24 cellular contexts compared by ENCODE assay signal in genomic region chr6:135093578-135093977, GRCh38. TPM values are rescaled to one million over a fixed set of nuclear protein-coding genes. Genes with fewer than 3 reads are reported as not detected.
DNase-seq lines count a peak whose midpoint lies in the region; ATAC-seq and TF ChIP-seq lines count a peak whose summit lies in the region.
"Had no signal": no experiment of that assay in that cellular context is flagged by ENCODE, and none has a peak within 500 bp of the region (broad histone marks: within the 10 kb centered on the region; RNA-seq: fewer than 3 reads in every experiment).

No MANE protein-coding gene starts in this region.

- no peak overlapping the region for H3K4me3 ChIP-seq in CD8-positive, alpha-beta T cell (ENCODE audit: low read depth, low read length)
- H3K4me3 ChIP-seq: GM23338, left lung, right lobe of liver had no signal

- no peak for TF ChIP-seq CTCF in CD8-positive, alpha-beta T cell (IDR thresholded peaks at IDR 0.05)

- no peaks in the 10 kb centered on the region for H3K9me3 ChIP-seq in CD8-positive, alpha-beta T cell (ENCODE audit: low read length)
- H3K9me3 ChIP-seq: left lung, neutrophil, right lobe of liver had no signal

- H3K36me3 Mint-ChIP-seq in T-helper 1 cell treated with Interleukin-12 subunit alpha and Interleukin-12 subunit beta and Interleukin-4 antibody, amounts not matched to agents 30 μg/mL and 1 μg/mL, for 36 hours (ENCODE audit: low read depth) = peaks cover 10% of the 10 kb centered on the region
- no peaks in the 10 kb centered on the region for H3K36me3 Mint-ChIP-seq in CD8-positive, alpha-beta T cell
- H3K36me3 Mint-ChIP-seq: brain; CD4-positive, alpha-beta memory T cell had no signal

- ATAC-seq in CD8-positive, alpha-beta T cell = no peak
- no peak for ATAC-seq in HG02970 (IDR thresholded peaks at IDR 0.05; ENCODE audit: low FRiP score, unreplicated experiment)
- ATAC-seq: GM23338, left lung, right lobe of liver had no signal

- peaks cover 54% of the 10 kb centered on the region for H3K4me1 ChIP-seq in CD8-positive, alpha-beta T cell (ENCODE audit: insufficient read depth, low read length)

- no peaks in the 10 kb centered on the region for H3K36me3 ChIP-seq in CD8-positive, alpha-beta T cell (ENCODE audit: insufficient read depth, low read length)
- H3K36me3 ChIP-seq: left lung, neutrophil, right lobe of liver had no signal

- DNase-seq in T-helper 1 cell (no peak), OCI-M2 (lab: John Stamatoyannopoulos, UW; ENCODE audit: unreplicated experiment) (peak; percentile 84), amniotic epithelial cell (ENCODE audit: low read depth) (peak; percentile 64), SHP77 treated with DMSO at 0.1 percent for 48 hours (lab: John Stamatoyannopoulos, UW) (no peak)
- DNase-seq in CD8-positive, alpha-beta T cell = no peak
- DNase-seq in activated T-cell treated with anti-CD3 and anti-CD28 coated beads, Interleukin-2, amount 50 U/mL, for 1 hour = no peak
- DNase-seq: 8988T, cerebellar nuclear complex, DMS 273 treated with DMSO at 0.1 percent for 48 hours, left lung, mesenchymal stem cell, NCI-H1092, NCI-H187, NCI-H2171, NCI-H524, right lobe of liver, Right ventricle myocardium superior had no signal

- H3K27ac ChIP-seq in CD8-positive, alpha-beta T cell (ENCODE audit: low read depth, low read length) = no peak overlapping the region
- H3K27ac ChIP-seq: left lung, neutrophil, right lobe of liver had no signal

- H3K27me3 Mint-ChIP-seq in T-helper 1 cell treated with Interleukin-12 subunit alpha and Interleukin-12 subunit beta and Interleukin-4 antibody, amounts not matched to agents 30 μg/mL and 1 μg/mL, for 36 hours (ENCODE audit: low read depth) = no peaks in the 10 kb centered on the region
- no peaks in the 10 kb centered on the region for H3K27me3 Mint-ChIP-seq in CD8-positive, alpha-beta T cell (ENCODE audit: low read depth)
- H3K27me3 Mint-ChIP-seq: CD4-positive, alpha-beta memory T cell had no signal

- H3K9me3 Mint-ChIP-seq in T-helper 1 cell treated with Interleukin-12 subunit alpha and Interleukin-12 subunit beta and Interleukin-4 antibody, amounts not matched to agents 30 μg/mL and 1 μg/mL, for 36 hours = no peaks in the 10 kb centered on the region
- no peaks in the 10 kb centered on the region for H3K9me3 Mint-ChIP-seq in CD8-positive, alpha-beta T cell
- H3K9me3 Mint-ChIP-seq: brain; CD4-positive, alpha-beta memory T cell; GM23338; stimulated activated effector memory CD8-positive, alpha-beta T cell treated with anti-CD3 and anti-CD28 coated beads, Interleukin-12 subunit alpha, Interleukin-12 subunit beta, amount 100 ng/mL, for 72 hours had no signal

- intact Hi-C loops in CD8-positive, alpha-beta T cell (cut with DNase I, micrococcal nuclease) = loop anchor here in 1 of 2 experiments (10.0 kb wide), 2 partner anchors 849 to 919 kb away; no protein-coding TSS in a partner anchor

- CTCF ChIA-PET in CD8-positive, alpha-beta T cell (lab: Charles Lee) = interaction anchor here (0.6 to 3.0 kb wide), 4 partner anchors 10 to 89 kb away, joined by 3 to 13 read pairs (median 6); no protein-coding TSS in a partner anchor

- POLR2A ChIA-PET in CD8-positive, alpha-beta T cell (lab: Charles Lee) = interaction anchor here (1.1 to 3.8 kb wide), 6 partner anchors 10 to 89 kb away, joined by 3 to 29 read pairs (median 10); partner anchors contain the start of gene HBS1L

- peaks cover 55% of the 10 kb centered on the region for H3K4me1 Mint-ChIP-seq in T-helper 1 cell treated with Interleukin-12 subunit alpha and Interleukin-12 subunit beta and Interleukin-4 antibody, amounts not matched to agents 30 μg/mL and 1 μg/mL, for 36 hours (ENCODE audit: low read depth)
- peaks cover 71% of the 10 kb centered on the region for H3K4me1 Mint-ChIP-seq in CD8-positive, alpha-beta T cell (ENCODE audit: low read depth)
- H3K4me1 Mint-ChIP-seq: brain had no signal

- H3K27me3 ChIP-seq in CD8-positive, alpha-beta T cell (ENCODE audit: insufficient read depth, low read length) = no peaks in the 10 kb centered on the region
- H3K27me3 ChIP-seq: left lung, neutrophil, right lobe of liver had no signal

- H3K27ac Mint-ChIP-seq in T-helper 1 cell treated with Interleukin-12 subunit alpha and Interleukin-12 subunit beta and Interleukin-4 antibody, amounts not matched to agents 30 μg/mL and 1 μg/mL, for 36 hours = peak overlapping the region; percentile 41
- H3K27ac Mint-ChIP-seq in CD8-positive, alpha-beta T cell = peak overlapping the region; percentile 67
- H3K27ac Mint-ChIP-seq: brain, GM23338 had no signal

- no peak overlapping the region for H3K4me3 Mint-ChIP-seq in T-helper 1 cell treated with Interleukin-12 subunit alpha and Interleukin-12 subunit beta and Interleukin-4 antibody, amounts not matched to agents 30 μg/mL and 1 μg/mL, for 36 hours
- H3K4me3 Mint-ChIP-seq in CD8-positive, alpha-beta T cell = no peak overlapping the region
- H3K4me3 Mint-ChIP-seq: brain, GM23338 had no signal

RNA-seq across cellular contexts. Expression of gene HBS1L, which starts 39.0 kb away (rescaled TPM):
- total RNA-seq in CD8-positive, alpha-beta T cell = 100 to 1,000 TPM; 119 to 123 TPM

Comparison
In these comparisons a context has a peak if more than half of its experiments do, and no peak if none do; other contexts are left out.
1. DNase-seq: peak in OCI-M2 (single experiment) and amniotic epithelial cell (single experiment); none in T-helper 1 cell (0 of 5), CD8-positive, alpha-beta T cell (0 of 7), SHP77 treated with DMSO at 0.1 percent for 48 hours (single experiment) and activated T-cell treated with anti-CD3 and anti-CD28 coated beads, Interleukin-2, amount 50 U/mL, for 1 hour (single experiment).